In genomic region chr1:149783289-149783688, GRCh38 we compare ENCODE assay signal across 5 cellular contexts. TPM values are rescaled to one million over a fixed set of nuclear protein-coding genes. Genes with fewer than 3 reads are reported as not detected.
"Had no signal": no experiment of that assay in that cellular context is flagged by ENCODE, and none has a peak within 500 bp of the region (broad histone marks: within the 10 kb centered on the region; RNA-seq: fewer than 3 reads in every experiment).

No MANE protein-coding gene starts in this region.

RNA-seq across cellular contexts. Expression of gene FCGR1A, which starts 0.8 kb away (rescaled TPM):
- total RNA-seq: kidney epithelial cell, lung microvascular endothelial cell, mammary epithelial cell, mesothelial cell of epicardium, myocyte had no signal
